Comparison of ENCODE assay signal across 8 cellular contexts in the genomic region with DNA sequence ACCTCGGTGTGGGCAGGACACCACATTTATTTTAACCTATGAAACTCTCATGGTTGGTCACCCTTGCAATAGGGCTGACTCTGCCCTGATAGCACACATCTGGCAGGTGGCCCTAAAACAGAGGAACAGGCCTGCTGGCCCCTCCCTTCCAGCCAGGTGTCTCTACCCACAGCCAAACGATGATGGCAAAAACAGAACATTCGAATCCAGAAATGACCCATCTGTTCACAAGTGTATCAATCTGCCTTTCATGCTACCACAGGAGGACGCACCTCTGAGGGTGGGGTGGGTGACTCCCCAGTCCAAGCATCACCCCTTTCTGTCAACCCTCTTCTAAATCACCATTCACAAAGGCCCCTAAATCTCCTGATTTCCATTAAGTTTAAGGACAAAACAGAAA.
A peak's percentile ranks its signal among the peaks of the same experiment; 100 is the strongest.
DNase-seq lines count a peak whose midpoint lies in the region; ATAC-seq lines count a peak whose summit lies in the region.

No MANE protein-coding gene starts in this region.

- peaks cover 77% of the 10 kb centered on the region for H3K36me3 ChIP-seq in CD4-positive, alpha-beta memory T cell (ENCODE audit: insufficient read depth, low read length)

- no peaks in the 10 kb centered on the region for H3K27me3 ChIP-seq in CD4-positive, alpha-beta memory T cell (ENCODE audit: insufficient read depth, low read length)

- no peaks in the 10 kb centered on the region for H3K27me3 Mint-ChIP-seq in CD4-positive, alpha-beta memory T cell
- H3K27me3 Mint-ChIP-seq in activated naive CD8-positive, alpha-beta T cell treated with anti-CD3 and anti-CD28 coated beads, Interleukin-2, amount 50 U/mL, for 24 hours: no peaks in the 10 kb centered on the region

- peak overlapping the region; percentile 11 to 15 for H3K4me3 ChIP-seq in CD4-positive, alpha-beta memory T cell (ENCODE audit: low read length in 2 of 2)

- DNase-seq in CD4-positive, alpha-beta memory T cell: no peak
- no peak for DNase-seq in activated naive CD8-positive, alpha-beta T cell treated with anti-CD3 and anti-CD28 coated beads, Interleukin-2, amount 50 U/mL, for 24 hours
- DNase-seq in DMS53 treated with DMSO at 0.1 percent for 48 hours (lab: John Stamatoyannopoulos, UW; ENCODE audit: unreplicated experiment) (no peak), Ammon's horn (ENCODE audit: low spot score) (no peak), NCI-H526 treated with DMSO at 0.1 percent for 48 hours (lab: John Stamatoyannopoulos, UW) (no peak), AG08396 (ENCODE audit: low spot score) (no peak)

- CTCF ChIA-PET in CD4-positive, alpha-beta memory T cell (lab: Charles Lee; ENCODE audit: partially characterized antibody): interaction anchor here (1.4 to 3.5 kb wide), 9 partner anchors 13 to 179 kb away, joined by 3 to 21 read pairs (median 8); no protein-coding TSS in a partner anchor

- peaks cover 89 to 98% (median 94%) of the 10 kb centered on the region in 4 donors for H3K4me1 Mint-ChIP-seq in CD4-positive, alpha-beta memory T cell
- H3K4me1 Mint-ChIP-seq in activated naive CD8-positive, alpha-beta T cell treated with anti-CD3 and anti-CD28 coated beads, Interleukin-2, amount 50 U/mL, for 24 hours: peaks cover 100% of the 10 kb centered on the region

- H3K27ac ChIP-seq in CD4-positive, alpha-beta memory T cell (ENCODE audit: low read depth, low read length): peak overlapping the region; percentile 94

- peak; percentile 34 for ATAC-seq in GM19025 (IDR thresholded peaks at IDR 0.05; ENCODE audit: low read depth, unreplicated experiment)
- ATAC-seq in HG03097 (IDR thresholded peaks at IDR 0.05; ENCODE audit: low FRiP score, unreplicated experiment): peak; percentile 29
- ATAC-seq in activated naive CD8-positive, alpha-beta T cell treated with anti-CD3 and anti-CD28 coated beads, Interleukin-2, amount 50 U/mL, for 24 hours: no peak

- H3K4me3 Mint-ChIP-seq in CD4-positive, alpha-beta memory T cell: peak overlapping the region; percentile 69 to 93 (median 80)
- H3K4me3 Mint-ChIP-seq in activated naive CD8-positive, alpha-beta T cell treated with anti-CD3 and anti-CD28 coated beads, Interleukin-2, amount 50 U/mL, for 24 hours: peak overlapping the region; percentile 78

- POLR2A ChIA-PET in CD4-positive, alpha-beta memory T cell (lab: Charles Lee; ENCODE audit: partially characterized antibody): interaction anchor here (0.6 to 23.5 kb wide), 15 partner anchors 3 to 217 kb away, joined by 3 to 1488 read pairs (median 7); no protein-coding TSS in a partner anchor

- H3K9me3 ChIP-seq in CD4-positive, alpha-beta memory T cell (ENCODE audit: control insufficient read depth in 1 of 2, low read length in 2 of 2): no peaks in the 10 kb centered on the region

- peaks cover 100% of the 10 kb centered on the region for H3K4me1 ChIP-seq in CD4-positive, alpha-beta memory T cell (ENCODE audit: insufficient read depth, low read length)

- H3K36me3 Mint-ChIP-seq in CD4-positive, alpha-beta memory T cell: peaks cover 95 to 96% of the 10 kb centered on the region in 2 donors
- peaks cover 86% of the 10 kb centered on the region for H3K36me3 Mint-ChIP-seq in activated naive CD8-positive, alpha-beta T cell treated with anti-CD3 and anti-CD28 coated beads, Interleukin-2, amount 50 U/mL, for 24 hours (ENCODE audit: low read depth)

- intact Hi-C loops in CD4-positive, alpha-beta memory T cell (cut with micrococcal nuclease): loop anchor here (5.0 kb wide), 1 partner anchor 47 kb away; no protein-coding TSS in a partner anchor

- H3K9me3 Mint-ChIP-seq in CD4-positive, alpha-beta memory T cell: peaks cover 0 to 4% (median 0%) of the 10 kb centered on the region in 8 donors
- H3K9me3 Mint-ChIP-seq in activated naive CD8-positive, alpha-beta T cell treated with anti-CD3 and anti-CD28 coated beads, Interleukin-2, amount 50 U/mL, for 24 hours: no peaks in the 10 kb centered on the region

- H3K27ac Mint-ChIP-seq in CD4-positive, alpha-beta memory T cell: peak overlapping the region; percentile 98 to 99 (median 99)
- peak overlapping the region; percentile 93 for H3K27ac Mint-ChIP-seq in activated naive CD8-positive, alpha-beta T cell treated with anti-CD3 and anti-CD28 coated beads, Interleukin-2, amount 50 U/mL, for 24 hours
